ENCODE assay signal across 8 cellular contexts in genomic region chr1:2529776-2530500, GRCh38. TPM values are rescaled to one million over a fixed set of nuclear protein-coding genes. Genes with fewer than 3 reads are reported as not detected.
DNase-seq lines count a peak whose midpoint lies in the region; ATAC-seq and TF ChIP-seq lines count a peak whose summit lies in the region.

HES5 (minus strand) TSS chr1:2530263; CDS start chr1:2530164, 99 bp downstream.

- intact Hi-C loops in CD8-positive, alpha-beta T cell (cut with DNase I, micrococcal nuclease) = loop anchor here (10.0 kb wide), 3 partner anchors 215 to 1095 kb away; partner anchors contain the start of genes CALML6 (in 1 of the 2), TMEM52 (in 1 of the 2) and TPRG1L (in 1 of the 2)
- intact Hi-C loops in colonic mucosa (cut with DNase I) (no loop called here), natural killer cell (cut with micrococcal nuclease) (loop anchor here (5.0 kb wide), 1 partner anchor 57 kb away; the partner anchor contains the start of gene PRXL2B)

- H3K27me3 ChIP-seq in CD8-positive, alpha-beta T cell (ENCODE audit: insufficient read depth, low read length) = peaks cover 7% of the 10 kb centered on the region
- H3K27me3 ChIP-seq in colonic mucosa = peaks cover 19% of the 10 kb centered on the region

- DNase-seq in CD8-positive, alpha-beta T cell = no peak
- DNase-seq in NCI-H226 = peak; percentile 30
- peak; percentile 66 for DNase-seq in colonic mucosa
- no peak for DNase-seq in natural killer cell
- DNase-seq in T-helper 9 cell = no peak

- peaks cover 7% of the 10 kb centered on the region for H3K27me3 Mint-ChIP-seq in CD8-positive, alpha-beta T cell (ENCODE audit: low read depth)
- H3K27me3 Mint-ChIP-seq in natural killer cell (ENCODE audit: low read depth in 2 of 2) = peaks cover 0 to 15% of the 10 kb centered on the region in 2 donors

- H3K4me3 Mint-ChIP-seq in CD8-positive, alpha-beta T cell = peak within 1 kb of the TSS; percentile 74
- H3K4me3 Mint-ChIP-seq in natural killer cell = peak within 1 kb of the TSS; percentile 88

- no peak for TF ChIP-seq CTCF in CD8-positive, alpha-beta T cell (IDR thresholded peaks at IDR 0.05)
- TF ChIP-seq CTCF in colonic mucosa (IDR thresholded peaks at IDR 0.05) (no peak), natural killer cell (IDR thresholded peaks at IDR 0.05) (no peak)

- peaks cover 2% of the 10 kb centered on the region for H3K36me3 Mint-ChIP-seq in CD8-positive, alpha-beta T cell
- no peaks in the 10 kb centered on the region for H3K36me3 Mint-ChIP-seq in natural killer cell

- CTCF ChIA-PET in CD8-positive, alpha-beta T cell (lab: Charles Lee) = interaction anchor here (2.2 to 2.5 kb wide), 2 partner anchors 11 to 18 kb away, joined by 7 to 12 read pairs; no protein-coding TSS in a partner anchor

- peak within 1 kb of the TSS; percentile 56 to 68 for H3K9ac ChIP-seq in colonic mucosa (ENCODE audit: low read depth in 2 of 2, low read length in 2 of 2)

- peak within 1 kb of the TSS; percentile 48 for H3K4me3 ChIP-seq in CD8-positive, alpha-beta T cell (ENCODE audit: low read depth, low read length)
- peak within 1 kb of the TSS; percentile 28 for H3K4me3 ChIP-seq in colonic mucosa

- no peaks in the 10 kb centered on the region for H3K9me3 ChIP-seq in CD8-positive, alpha-beta T cell (ENCODE audit: low read length)
- no peaks in the 10 kb centered on the region for H3K9me3 ChIP-seq in colonic mucosa

- no peaks in the 10 kb centered on the region for H3K36me3 ChIP-seq in CD8-positive, alpha-beta T cell (ENCODE audit: insufficient read depth, low read length)
- no peaks in the 10 kb centered on the region for H3K36me3 ChIP-seq in colonic mucosa

- POLR2A ChIA-PET in CD8-positive, alpha-beta T cell (lab: Charles Lee) = interaction anchor here (12.7 kb wide), 1 partner anchor 14 kb away, joined by 174 read pairs; no protein-coding TSS in a partner anchor

- H3K27ac ChIP-seq in CD8-positive, alpha-beta T cell (ENCODE audit: low read depth, low read length) = no peak within 1 kb of the TSS
- no peak within 1 kb of the TSS for H3K27ac ChIP-seq in colonic mucosa

- no peak within 1 kb of the TSS for H3K27ac Mint-ChIP-seq in CD8-positive, alpha-beta T cell
- H3K27ac Mint-ChIP-seq in natural killer cell = peak within 1 kb of the TSS in 1 of 2 donors; percentile 73

- peaks cover 21% of the 10 kb centered on the region for H3K4me1 Mint-ChIP-seq in CD8-positive, alpha-beta T cell (ENCODE audit: low read depth)
- H3K4me1 Mint-ChIP-seq in natural killer cell = peaks cover 11 to 20% of the 10 kb centered on the region in 2 donors

- no peak for ATAC-seq in CD8-positive, alpha-beta T cell
- ATAC-seq in natural killer cell (no peak), GM18870 (IDR thresholded peaks at IDR 0.05; ENCODE audit: unreplicated experiment) (no peak), GM21825 (IDR thresholded peaks at IDR 0.05; ENCODE audit: unreplicated experiment) (no peak), HG03039 (IDR thresholded peaks at IDR 0.05; ENCODE audit: unreplicated experiment) (no peak)

- peaks cover 35% of the 10 kb centered on the region for H3K4me1 ChIP-seq in CD8-positive, alpha-beta T cell (ENCODE audit: insufficient read depth, low read length)
- peaks cover 9% of the 10 kb centered on the region for H3K4me1 ChIP-seq in colonic mucosa

- H3K9me3 Mint-ChIP-seq in CD8-positive, alpha-beta T cell = no peaks in the 10 kb centered on the region
- H3K9me3 Mint-ChIP-seq in natural killer cell = no peaks in the 10 kb centered on the region

RNA-seq across cellular contexts. Expression of gene HES5, which starts in this region (rescaled TPM):
- total RNA-seq in CD8-positive, alpha-beta T cell = not detected
- total RNA-seq in colonic mucosa = 1 to 10 TPM; 2.5 to 4.2 TPM
- not detected for total RNA-seq in natural killer cell

Comparison
In these comparisons a context has a peak if more than half of its experiments do, and no peak if none do; other contexts are left out.
1. DNase-seq: peak in NCI-H226 (single experiment) and colonic mucosa (single experiment); none in CD8-positive, alpha-beta T cell (0 of 7), natural killer cell (single experiment) and T-helper 9 cell (single experiment).